In the genomic region with DNA sequence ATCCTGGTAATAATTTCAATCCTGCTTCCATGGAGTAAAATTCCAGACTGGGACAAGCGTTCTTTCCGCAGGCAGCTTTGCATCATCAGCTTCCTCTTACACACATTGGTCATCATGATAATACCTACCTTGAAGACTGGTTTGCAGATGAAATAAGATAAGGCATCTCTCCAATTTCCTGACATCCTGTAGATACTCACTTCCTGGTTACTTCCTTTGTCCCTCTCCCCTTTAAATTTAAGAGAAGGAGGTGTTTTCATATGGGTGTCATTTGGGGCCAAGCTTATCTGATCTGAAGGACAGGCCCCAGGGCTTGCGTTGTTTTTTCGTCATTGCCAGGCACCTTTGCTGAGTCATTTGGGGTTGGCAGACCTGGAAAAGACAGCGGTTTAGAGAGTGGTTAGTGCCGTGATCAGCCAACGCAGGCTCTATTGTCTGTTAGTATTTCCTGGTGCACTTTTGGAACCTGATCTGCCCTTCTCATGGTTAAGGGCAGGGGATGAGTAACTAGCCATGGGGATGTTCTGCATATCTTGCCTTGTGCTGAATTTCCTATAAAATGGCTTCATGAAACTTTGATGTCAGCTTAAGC, we compare ENCODE assay signal across 9 cellular contexts. TPM values are rescaled to one million over a fixed set of nuclear protein-coding genes. Genes with fewer than 3 reads are reported as not detected.
DNase-seq lines count a peak whose midpoint lies in the region; ATAC-seq and TF ChIP-seq lines count a peak whose summit lies in the region.
"Had no signal": no experiment of that assay in that cellular context is flagged by ENCODE, and none has a peak within 500 bp of the region (broad histone marks: within the 10 kb centered on the region; RNA-seq: fewer than 3 reads in every experiment).

No MANE protein-coding gene starts in this region.

- peak overlapping the region; percentile 46 for H2BK120ac ChIP-seq in trophoblast cell (ENCODE audit: insufficient read depth, low read length, poor library complexity)

- TF ChIP-seq CTCF in DND-41 (IDR thresholded peaks at IDR 0.05; ENCODE audit: borderline replicate concordance, extremely low read depth, low read length, poor library complexity, severe bottlenecking) = no peak
- no peak for TF ChIP-seq CTCF in PC-3 (conservative IDR thresholded peaks at IDR 0.05; ENCODE audit: low read depth, low read length)
- no peak for TF ChIP-seq CTCF in progenitor cell of endocrine pancreas (IDR thresholded peaks at IDR 0.05; ENCODE audit: unreplicated experiment)

- no peak overlapping the region for H2BK5ac ChIP-seq in trophoblast cell (ENCODE audit: low read depth, low read length, poor library complexity)

- peaks cover 21% of the 10 kb centered on the region for H3K36me3 Mint-ChIP-seq in activated naive CD4-positive, alpha-beta T cell treated with anti-CD3 and anti-CD28 coated beads, Interleukin-2, amount 10 ng/mL, durations not matched to agents 7 days and 5 days
- H3K36me3 Mint-ChIP-seq in progenitor cell of endocrine pancreas (ENCODE audit: insufficient read depth) = no peaks in the 10 kb centered on the region

- WGBS in trophoblast cell (ENCODE audit: extremely low coverage, insufficient coverage, insufficient read length) = no CpG with 5 or more reads among the region's 7 CpGs

- no peaks in the 10 kb centered on the region for H3K79me2 ChIP-seq in DND-41 (ENCODE audit: insufficient read depth, low read length)
- H3K79me2 ChIP-seq in PC-3 (ENCODE audit: low read length) = peaks cover 79% of the 10 kb centered on the region
- no peaks in the 10 kb centered on the region for H3K79me2 ChIP-seq in trophoblast cell (ENCODE audit: control insufficient read depth, insufficient read depth, low read length, poor library complexity)

- intact Hi-C loops in PC-3 (cut with micrococcal nuclease) = loop anchor here (1.0 kb wide), 2 partner anchors 20 to 23 kb away; no protein-coding TSS in a partner anchor

- H3K36me3 ChIP-seq in DND-41 (ENCODE audit: insufficient read depth, low read length) (peaks cover 6% of the 10 kb centered on the region; the same call in 1 of the 2 replicates), PC-3 (ENCODE audit: low read depth, low read length) (peaks cover 21% of the 10 kb centered on the region; the same call in 1 of the 2 replicates), trophoblast cell (ENCODE audit: control insufficient read depth in 1 of 2, insufficient read depth in 2 of 2, low read length in 2 of 2) (no peaks in the 10 kb centered on the region)
- H3K36me3 ChIP-seq: cardiac muscle cell had no signal

- H3K27ac ChIP-seq in DND-41 (ENCODE audit: low read length) (no peak overlapping the region), PC-3 (ENCODE audit: low read length) (peak overlapping the region; percentile 98), trophoblast cell (ENCODE audit: low read depth, low read length) (no peak overlapping the region)
- H3K27ac ChIP-seq: cardiac muscle cell had no signal

- H3K9me3 ChIP-seq in DND-41 (ENCODE audit: insufficient read depth, low read length, severe bottlenecking) = no peaks in the 10 kb centered on the region
- no peaks in the 10 kb centered on the region for H3K9me3 ChIP-seq in PC-3 (ENCODE audit: low read length)
- peaks cover 3% of the 10 kb centered on the region for H3K9me3 ChIP-seq in trophoblast cell (ENCODE audit: insufficient read depth, low read depth, low read length)

- peak; percentile 44; the same call in 2 of the 3 replicates for ATAC-seq in DND-41 (ENCODE audit: insufficient read depth, low read depth)
- ATAC-seq in PC-3 = peak; percentile 80

- no peaks in the 10 kb centered on the region for H4K20me1 ChIP-seq in DND-41 (ENCODE audit: insufficient read depth, low read length)
- H4K20me1 ChIP-seq in PC-3 (ENCODE audit: low read length) = no peaks in the 10 kb centered on the region

- H2AFZ ChIP-seq in DND-41 (ENCODE audit: low read depth, low read length) (no peak overlapping the region), PC-3 (ENCODE audit: low read length) (no peak overlapping the region), trophoblast cell (ENCODE audit: insufficient read depth, low read length, poor library complexity) (no peak overlapping the region)

- POLR2A ChIA-PET in PC-3 (lab: Charles Lee; ENCODE audit: unreplicated experiment) = interaction anchor here (0.5 to 0.7 kb wide), 3 partner anchors 20 to 260 kb away, joined by 4 to 12 read pairs (median 8); no protein-coding TSS in a partner anchor

- CTCF ChIA-PET in PC-3 (lab: Charles Lee) = interaction anchor here (1.1 kb wide), 1 partner anchor 47 kb away, joined by 8 read pairs; no protein-coding TSS in a partner anchor
- CTCF ChIA-PET in activated naive CD4-positive, alpha-beta T cell treated with anti-CD3 and anti-CD28 coated beads, Interleukin-2, amount 10 ng/mL, durations not matched to agents 7 days and 5 days (lab: Charles Lee) = interaction anchor here (0.9 to 6.2 kb wide), 4 partner anchors 10 to 47 kb away, joined by 3 to 33 read pairs (median 4); no protein-coding TSS in a partner anchor

- no peak overlapping the region for H3K23ac ChIP-seq in trophoblast cell (ENCODE audit: low read length)

- no peak overlapping the region for H4K12ac ChIP-seq in trophoblast cell (ENCODE audit: low read depth, low read length)

- no peak overlapping the region for H2AK5ac ChIP-seq in trophoblast cell (ENCODE audit: low read length)

- peak overlapping the region; percentile 3 for H3K4me3 Mint-ChIP-seq in activated naive CD4-positive, alpha-beta T cell treated with anti-CD3 and anti-CD28 coated beads, Interleukin-2, amount 10 ng/mL, durations not matched to agents 7 days and 5 days
- no peak overlapping the region for H3K4me3 Mint-ChIP-seq in progenitor cell of endocrine pancreas (ENCODE audit: low read depth)

- H4K8ac ChIP-seq in trophoblast cell (ENCODE audit: low read depth, low read length) = peak overlapping the region; percentile 13

- DNase-seq in DND-41 (peak; percentile 24), PC-3 (peak; percentile 99), trophoblast cell (peak; percentile 89 to 92), progenitor cell of endocrine pancreas (ENCODE audit: low spot score, unreplicated experiment) (no peak), NCI-H1694 treated with DMSO at 0.1 percent for 48 hours (lab: John Stamatoyannopoulos, UW) (no peak), inferior parietal cortex (ENCODE audit: extremely low spot score) (no peak), cortex of kidney (lab: John Stamatoyannopoulos, UW) (no peak)
- peak; percentile 71 for DNase-seq in activated naive CD4-positive, alpha-beta T cell treated with anti-CD3 and anti-CD28 coated beads, Interleukin-2, amount 10 ng/mL, durations not matched to agents 7 days and 5 days

- peak overlapping the region; percentile 70 for H4K91ac ChIP-seq in trophoblast cell (ENCODE audit: low read depth, low read length)

- no peak overlapping the region for H3K18ac ChIP-seq in trophoblast cell (ENCODE audit: low read length)

- H3F3A ChIP-seq in PC-3 (ENCODE audit: low read length, unreplicated experiment) = peaks cover 4% of the 10 kb centered on the region

- peaks cover 6% of the 10 kb centered on the region for H3K79me1 ChIP-seq in trophoblast cell (ENCODE audit: low read length)

- no peaks in the 10 kb centered on the region for H3K9me3 Mint-ChIP-seq in activated naive CD4-positive, alpha-beta T cell treated with anti-CD3 and anti-CD28 coated beads, Interleukin-2, amount 10 ng/mL, durations not matched to agents 7 days and 5 days
- H3K9me3 Mint-ChIP-seq in progenitor cell of endocrine pancreas (ENCODE audit: low read depth) = no peaks in the 10 kb centered on the region

- H3K9ac ChIP-seq in DND-41 (ENCODE audit: low read depth, low read length) (no peak overlapping the region), PC-3 (ENCODE audit: low read length) (peak overlapping the region; percentile 92), trophoblast cell (ENCODE audit: low read length) (no peak overlapping the region)

- H3K4me3 ChIP-seq in DND-41 (ENCODE audit: low read depth in 1 of 2, low read length in 2 of 2) (no peak overlapping the region), PC-3 (ENCODE audit: low read length) (peak overlapping the region; percentile 47), trophoblast cell (ENCODE audit: low read depth, low read length) (no peak overlapping the region)
- H3K4me3 ChIP-seq: cardiac muscle cell had no signal

- H3K4ac ChIP-seq in trophoblast cell (ENCODE audit: low read depth, low read length) = no peak overlapping the region

- H3K27me3 Mint-ChIP-seq in activated naive CD4-positive, alpha-beta T cell treated with anti-CD3 and anti-CD28 coated beads, Interleukin-2, amount 10 ng/mL, durations not matched to agents 7 days and 5 days = no peaks in the 10 kb centered on the region
- no peaks in the 10 kb centered on the region for H3K27me3 Mint-ChIP-seq in progenitor cell of endocrine pancreas

- H3K14ac ChIP-seq in trophoblast cell (ENCODE audit: low read length) = no peak overlapping the region

- no TSS peak for BruUV-seq in PC-3 (replicated peaks; lab: Mats Ljungman, UMichigan)

- H3K4me1 Mint-ChIP-seq in activated naive CD4-positive, alpha-beta T cell treated with anti-CD3 and anti-CD28 coated beads, Interleukin-2, amount 10 ng/mL, durations not matched to agents 7 days and 5 days = peaks cover 86% of the 10 kb centered on the region
- H3K4me1 Mint-ChIP-seq in progenitor cell of endocrine pancreas (ENCODE audit: low read depth) = no peaks in the 10 kb centered on the region

- H2BK12ac ChIP-seq in trophoblast cell (ENCODE audit: low read length) = peak overlapping the region; percentile 61

- H3K27me3 ChIP-seq in DND-41 (ENCODE audit: insufficient read depth, low read length, poor library complexity) (no peaks in the 10 kb centered on the region), PC-3 (ENCODE audit: low read length) (no peaks in the 10 kb centered on the region), trophoblast cell (ENCODE audit: insufficient read depth, low read length) (no peaks in the 10 kb centered on the region)
- H3K27me3 ChIP-seq: cardiac muscle cell had no signal

- H3K4me2 ChIP-seq in DND-41 (ENCODE audit: insufficient read depth, low read length) = no peak overlapping the region
- H3K4me2 ChIP-seq in PC-3 (ENCODE audit: low read length) = peak overlapping the region; percentile 69
- peak overlapping the region; percentile 8 for H3K4me2 ChIP-seq in trophoblast cell (ENCODE audit: low read length)

- peak overlapping the region; percentile 82 for H3K27ac Mint-ChIP-seq in activated naive CD4-positive, alpha-beta T cell treated with anti-CD3 and anti-CD28 coated beads, Interleukin-2, amount 10 ng/mL, durations not matched to agents 7 days and 5 days
- H3K27ac Mint-ChIP-seq in progenitor cell of endocrine pancreas = no peak overlapping the region

- H3K4me1 ChIP-seq in DND-41 (ENCODE audit: insufficient read depth, low read length) (peaks cover 12% of the 10 kb centered on the region), PC-3 (ENCODE audit: insufficient read depth, low read length) (peaks cover 73% of the 10 kb centered on the region), trophoblast cell (ENCODE audit: control insufficient read depth in 1 of 2, insufficient read depth in 2 of 2, low read length in 2 of 2) (peaks cover 12 to 15% of the 10 kb centered on the region in 2 experiments)

- H3K9me2 ChIP-seq in PC-3 (replicated peaks; ENCODE audit: low read length) = no peaks in the 10 kb centered on the region

RNA-seq across cellular contexts. Expression of gene GRAMD1B, which starts 24.1 kb away (rescaled TPM):
- total RNA-seq in PC-3 (2014; rRNA removed) (82.1 and 110 TPM in 2 replicates), progenitor cell of endocrine pancreas (4.5 and 5.1 TPM in 2 replicates)
- 8.6 and 10.2 TPM in 2 replicates for polyA plus RNA-seq in trophoblast cell (2013)

Comparison
In these comparisons a context has a peak if more than half of its experiments do, and no peak if none do; other contexts are left out.
1. DNase-seq: peak in DND-41 (single experiment), PC-3 (single experiment), activated naive CD4-positive, alpha-beta T cell treated with anti-CD3 and anti-CD28 coated beads, Interleukin-2, amount 10 ng/mL, durations not matched to agents 7 days and 5 days (single experiment) and trophoblast cell (2 of 2); none in progenitor cell of endocrine pancreas (single experiment), NCI-H1694 treated with DMSO at 0.1 percent for 48 hours (single experiment), inferior parietal cortex (single experiment) and cortex of kidney (single experiment).
2. RNA of gene GRAMD1B, which starts 24.1 kb away (total RNA-seq): 82.1 to 110 TPM in PC-3; 4.5 to 5.1 TPM in progenitor cell of endocrine pancreas; every median in the first group is over 10 times any median in the second.